In genomic region chr3:171811059-171811912, GRCh38 we compare ENCODE assay signal across 8 cellular contexts. TPM values are rescaled to one million over a fixed set of nuclear protein-coding genes. Genes with fewer than 3 reads are reported as not detected.
A peak's percentile ranks its signal among the peaks of the same experiment; 100 is the strongest.
DNase-seq lines count a peak whose midpoint lies in the region; ATAC-seq and TF ChIP-seq lines count a peak whose summit lies in the region.

No MANE protein-coding gene starts in this region.

- peaks cover 38% of the 10 kb centered on the region for H3K4me1 ChIP-seq in GM23248 (ENCODE audit: insufficient read depth)

- peak overlapping the region; percentile 94 for H3K4me2 ChIP-seq in GM23248 (ENCODE audit: unreplicated experiment)

- H3K9me2 ChIP-seq in GM23248 (ENCODE audit: insufficient read depth) = no peaks in the 10 kb centered on the region

- POLR2A ChIA-PET in RWPE1 (lab: Yijun Ruan, JAX; ENCODE audit: low non-redundant PET) = interaction anchor here (0.6 kb wide), 1 partner anchor 726 kb away, joined by 3 read pairs; no protein-coding TSS in a partner anchor

- TF ChIP-seq CTCF in RWPE1 (conservative IDR thresholded peaks at IDR 0.05; ENCODE audit: low read depth) (no peak), epithelial cell of proximal tubule (conservative IDR thresholded peaks at IDR 0.05; ENCODE audit: low read depth, low read length) (no peak)

- H3K27ac ChIP-seq in GM23248 = peak overlapping the region; percentile 96
- peak overlapping the region; percentile 100 for H3K27ac ChIP-seq in RWPE1

- peaks cover 35% of the 10 kb centered on the region for H3F3A ChIP-seq in GM23248 (ENCODE audit: insufficient read depth)

- WGBS in GM23248 (ENCODE audit: low coverage in 1 of 2, low lambda C conversion rate in 2 of 2, missing lambda C conversion rate in 2 of 2), 2 experiments = 0 to 1% methylated on average over 7 of the region's 7 CpGs

- peak overlapping the region; percentile 74; the same call in 1 of the 2 replicates for H2AFZ ChIP-seq in GM23248

- DNase-seq in GM23248 (peak; percentile 98), RWPE1 (ENCODE audit: low spot score) (peak; percentile 91), epithelial cell of proximal tubule (ENCODE audit: low read depth) (no peak), non-pigmented ciliary epithelial cell (ENCODE audit: low read depth) (peak; percentile 97), NCI-H1417 treated with DMSO at 0.1 percent for 48 hours (lab: John Stamatoyannopoulos, UW) (no peak), NCI-H146 treated with DMSO at 0.1 percent for 48 hours (lab: John Stamatoyannopoulos, UW; ENCODE audit: unreplicated experiment) (no peak)
- no peak for DNase-seq in NK-92 treated with Interleukin-12 subunit alpha and Interleukin-12 subunit beta, amount 100 ng/mL, for 24 hours (lab: John Stamatoyannopoulos, UW)

- no peaks in the 10 kb centered on the region for H3K27me3 ChIP-seq in GM23248 (replicated peaks; ENCODE audit: insufficient read depth)

- in situ Hi-C loops in GM23248 (cut with MboI) = no loop called here

- H4K20me1 ChIP-seq in GM23248 (ENCODE audit: insufficient read depth) = no peaks in the 10 kb centered on the region

- no peaks in the 10 kb centered on the region for H3K79me2 ChIP-seq in GM23248 (ENCODE audit: insufficient read depth)

- H3K9me3 ChIP-seq in GM23248 (ENCODE audit: low read depth) = no peaks in the 10 kb centered on the region

- peak overlapping the region; percentile 88 for H3K9ac ChIP-seq in GM23248

- H3K36me3 ChIP-seq in GM23248 (ENCODE audit: low read depth) = no peaks in the 10 kb centered on the region

- CTCF ChIA-PET in RWPE1 (lab: Yijun Ruan, JAX) = interaction anchor here (0.7 kb wide), 1 partner anchor 845 kb away, joined by 3 read pairs; no protein-coding TSS in a partner anchor

- H3K4me3 ChIP-seq in GM23248 (peak overlapping the region; percentile 81), epithelial cell of proximal tubule (ENCODE audit: low read depth, low read length) (peak overlapping the region; percentile 67)

- no peak for ATAC-seq in HG03159 (IDR thresholded peaks at IDR 0.05; ENCODE audit: unreplicated experiment)

RNA-seq across cellular contexts. Expression of gene PLD1, which starts 1.0 kb away (rescaled TPM):
- 1.8 and 4.6 TPM in 2 replicates for total RNA-seq in GM23248 (2014; rRNA removed; shearing (Covaris generic))
- polyA plus RNA-seq in GM23248 (2016; fragmentation: Nextera tagmentation; extraction: Ambion mirVana) = 3.0 and 3.6 TPM in 2 replicates
- total RNA-seq in epithelial cell of proximal tubule = 5.1 and 9.0 TPM in 2 replicates

RNA-seq across cellular contexts. Expression of gene TMEM212, which starts 31.9 kb away (rescaled TPM):
- not detected in 2 replicates for total RNA-seq in GM23248 (2014; rRNA removed; shearing (Covaris generic))
- polyA plus RNA-seq in GM23248 (2016; fragmentation: Nextera tagmentation; extraction: Ambion mirVana) = not detected in 2 replicates
- not detected in 2 replicates for total RNA-seq in epithelial cell of proximal tubule

Comparison
In these comparisons a context has a peak if more than half of its experiments do, and no peak if none do; other contexts are left out.
1. DNase-seq: peak in GM23248 (single experiment), RWPE1 (single experiment) and non-pigmented ciliary epithelial cell (single experiment); none in epithelial cell of proximal tubule (single experiment), NK-92 treated with Interleukin-12 subunit alpha and Interleukin-12 subunit beta, amount 100 ng/mL, for 24 hours (single experiment), NCI-H1417 treated with DMSO at 0.1 percent for 48 hours (single experiment) and NCI-H146 treated with DMSO at 0.1 percent for 48 hours (single experiment).